ENCODE assay signal across 14 cellular contexts in the genomic region with DNA sequence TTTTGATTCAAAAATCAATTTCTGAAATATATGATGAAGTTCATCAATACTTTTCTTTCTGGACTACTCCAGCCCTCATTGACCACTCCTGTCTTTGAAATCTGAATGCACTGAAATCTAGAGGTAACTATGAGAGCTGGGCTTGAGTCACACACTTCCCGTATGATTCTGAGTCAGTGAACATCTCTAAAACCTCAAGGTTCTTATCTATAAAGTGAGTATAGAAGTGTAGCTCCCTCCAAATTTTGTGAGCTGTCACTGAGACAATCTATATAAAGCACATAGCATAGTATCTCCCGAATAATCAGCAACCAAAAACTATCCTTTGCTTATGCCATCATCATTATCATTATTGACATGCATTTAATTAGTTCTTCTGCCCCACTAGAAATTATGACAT.
DNase-seq lines count a peak whose midpoint lies in the region; ATAC-seq and TF ChIP-seq lines count a peak whose summit lies in the region.
"Had no signal": no experiment of that assay in that cellular context is flagged by ENCODE, and none has a peak within 500 bp of the region (broad histone marks: within the 10 kb centered on the region; RNA-seq: fewer than 3 reads in every experiment).

No MANE protein-coding gene starts in this region.

- DNase-seq in M059J (ENCODE audit: low read depth) (peak; percentile 77), fibroblast of mammary gland (ENCODE audit: low read depth) (peak; percentile 50), NCI-H187 (lab: John Stamatoyannopoulos, UW) (no peak), SIG-M5 treated with dmso at 0.1 percent for 504 hours (lab: John Stamatoyannopoulos, UW; ENCODE audit: unreplicated experiment) (no peak), NCI-H345 treated with DMSO at 0.1 percent for 48 hours (lab: John Stamatoyannopoulos, UW; ENCODE audit: unreplicated experiment) (no peak)
- DNase-seq: Caco-2, dermis blood vessel endothelial cell, left ventricle myocardium inferior, NCI-H1105 treated with DMSO at 0.1 percent for 48 hours, NCI-H526 treated with DMSO at 0.1 percent for 48 hours, tibial artery had no signal

- ATAC-seq in GM18499 (IDR thresholded peaks at IDR 0.05; ENCODE audit: insufficient read depth, unreplicated experiment) (peak; percentile 48), GM21515 (IDR thresholded peaks at IDR 0.05; ENCODE audit: unreplicated experiment) (peak; percentile 58)

- H3K4me3 ChIP-seq in fibroblast of mammary gland (ENCODE audit: control insufficient read depth, low read depth, low read length): no peak overlapping the region
- H3K4me3 ChIP-seq: left ventricle myocardium inferior, SJSA1, tibial artery had no signal

- TF ChIP-seq CTCF in fibroblast of mammary gland (conservative IDR thresholded peaks at IDR 0.05; ENCODE audit: control insufficient read depth, insufficient read depth, low read depth, low read length): no peak

Comparison
In these comparisons a context has a peak if more than half of its experiments do, and no peak if none do; other contexts are left out.
1. DNase-seq: peak in M059J (single experiment) and fibroblast of mammary gland (single experiment); none in NCI-H187 (0 of 2), SIG-M5 treated with dmso at 0.1 percent for 504 hours (single experiment) and NCI-H345 treated with DMSO at 0.1 percent for 48 hours (single experiment).